ENCODE assay signal across 2 cellular contexts in the genomic region with DNA sequence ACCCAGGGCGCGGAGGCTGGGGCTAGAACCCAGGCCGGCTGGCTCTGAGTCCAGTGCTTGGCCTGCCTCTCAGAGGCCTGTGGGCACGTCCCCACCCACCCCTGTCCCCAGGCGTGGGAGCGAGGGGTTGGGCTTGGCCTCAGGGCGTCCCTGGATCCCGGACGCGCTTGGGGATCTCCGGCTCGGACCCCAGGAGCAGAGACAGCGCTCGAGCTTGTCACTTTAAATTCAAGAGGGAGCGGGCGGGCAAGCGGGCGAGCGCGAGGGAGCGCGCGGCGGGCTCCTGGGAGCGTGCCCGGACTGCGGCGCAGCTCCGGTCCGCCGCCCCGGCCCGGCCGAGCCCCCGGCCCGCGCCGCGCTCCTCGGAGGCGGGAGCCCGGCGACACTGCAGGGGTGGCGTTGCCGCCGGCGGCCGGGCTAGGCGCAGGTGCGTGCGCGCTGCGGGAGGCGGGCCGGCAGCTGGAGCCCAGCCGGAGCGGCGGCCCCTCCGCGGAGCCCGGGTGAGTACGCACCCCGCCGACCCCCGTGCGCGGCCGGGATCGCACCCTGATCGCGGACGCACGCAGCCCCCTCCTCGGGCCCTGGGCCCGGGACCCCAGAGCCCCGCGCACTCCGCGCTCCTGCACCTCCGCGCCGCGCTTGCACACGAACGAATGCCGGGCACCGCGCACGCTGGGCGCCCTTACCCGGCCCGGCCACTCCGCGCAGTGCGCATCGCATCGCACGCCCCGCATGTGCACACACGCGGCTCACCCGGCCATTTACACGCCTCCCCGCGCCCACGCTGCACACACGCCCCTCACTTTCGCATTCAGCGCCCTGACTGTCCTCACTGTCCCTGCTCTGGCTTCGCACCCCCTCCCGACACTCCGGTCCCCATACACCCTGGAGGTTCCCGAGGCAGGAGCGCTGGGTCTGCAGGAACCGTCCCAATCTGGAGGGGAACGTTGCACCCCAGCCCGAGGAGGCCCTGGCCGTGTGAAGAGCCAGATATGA.
TF ChIP-seq lines count a peak whose summit lies in the region.

A gene with protein sequence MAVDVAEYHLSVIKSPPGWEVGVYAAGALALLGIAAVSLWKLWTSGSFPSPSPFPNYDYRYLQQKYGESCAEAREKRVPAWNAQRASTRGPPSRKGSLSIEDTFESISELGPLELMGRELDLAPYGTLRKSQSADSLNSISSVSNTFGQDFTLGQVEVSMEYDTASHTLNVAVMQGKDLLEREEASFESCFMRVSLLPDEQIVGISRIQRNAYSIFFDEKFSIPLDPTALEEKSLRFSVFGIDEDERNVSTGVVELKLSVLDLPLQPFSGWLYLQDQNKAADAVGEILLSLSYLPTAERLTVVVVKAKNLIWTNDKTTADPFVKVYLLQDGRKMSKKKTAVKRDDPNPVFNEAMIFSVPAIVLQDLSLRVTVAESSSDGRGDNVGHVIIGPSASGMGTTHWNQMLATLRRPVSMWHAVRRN (plus strand): TSS at position 174 of the 996 bp plus-strand sequence. CDS start 7,011 bp downstream, outside the sequence.

TF ChIP-seq in IMR-90, 13 proteins besides CTCF, POLR2A, EP300 and RAD21:
- TF ChIP-seq RCOR1 (IDR thresholded peaks at IDR 0.05; ENCODE audit: insufficient replicate concordance, low read length): no peak
- TF ChIP-seq FOS (IDR thresholded peaks at IDR 0.05; ENCODE audit: low read depth, low read length): no peak
- TF ChIP-seq MAZ (IDR thresholded peaks at IDR 0.05; ENCODE audit: borderline replicate concordance, low read depth, low read length): no peak
- TF ChIP-seq SMC3 (IDR thresholded peaks at IDR 0.05; ENCODE audit: low read depth, low read length): no peak
- no peak for TF ChIP-seq MAFK (IDR thresholded peaks at IDR 0.05; ENCODE audit: low read depth, low read length)
- peak; percentile 56; the same call in 1 of the 2 replicates for TF ChIP-seq MXI1 (IDR thresholded peaks at IDR 0.05; ENCODE audit: borderline replicate concordance, low read depth, low read length)
TF ChIP-seq in IMR-90: peak in this region for 1.

TF ChIP-seq in HepG2, 621 proteins besides CTCF, POLR2A, EP300 and RAD21:
- TF ChIP-seq EZH2 (conservative IDR thresholded peaks at IDR 0.05; ENCODE audit: low read depth, low read length) (0 out of 2 replicates have a peak, but pooled peaks have one; percentile 23), HNRNPLL (IDR thresholded peaks at IDR 0.05; ENCODE audit: low read depth, low read length, poor library complexity, severe bottlenecking) (peak; percentile 40), MEIS1 (CRISPR knock-in tag; IDR thresholded peaks at IDR 0.05; ENCODE audit: borderline replicate concordance) (no peak), GABPA (IDR thresholded peaks at IDR 0.05; ENCODE audit: low read depth, low read length) (0 out of 2 replicates have a peak, but pooled peaks have one; percentile 17), GABPA (CRISPR knock-in tag; IDR thresholded peaks at IDR 0.05; ENCODE audit: low read depth) (no peak), SMAD9 (CRISPR knock-in tag; IDR thresholded peaks at IDR 0.05) (0 out of 2 replicates have a peak, but pooled peaks have one; percentile 44), ZNF263 (CRISPR knock-in tag; IDR thresholded peaks at IDR 0.05) (no peak)
- TF ChIP-seq, protein P1, sequence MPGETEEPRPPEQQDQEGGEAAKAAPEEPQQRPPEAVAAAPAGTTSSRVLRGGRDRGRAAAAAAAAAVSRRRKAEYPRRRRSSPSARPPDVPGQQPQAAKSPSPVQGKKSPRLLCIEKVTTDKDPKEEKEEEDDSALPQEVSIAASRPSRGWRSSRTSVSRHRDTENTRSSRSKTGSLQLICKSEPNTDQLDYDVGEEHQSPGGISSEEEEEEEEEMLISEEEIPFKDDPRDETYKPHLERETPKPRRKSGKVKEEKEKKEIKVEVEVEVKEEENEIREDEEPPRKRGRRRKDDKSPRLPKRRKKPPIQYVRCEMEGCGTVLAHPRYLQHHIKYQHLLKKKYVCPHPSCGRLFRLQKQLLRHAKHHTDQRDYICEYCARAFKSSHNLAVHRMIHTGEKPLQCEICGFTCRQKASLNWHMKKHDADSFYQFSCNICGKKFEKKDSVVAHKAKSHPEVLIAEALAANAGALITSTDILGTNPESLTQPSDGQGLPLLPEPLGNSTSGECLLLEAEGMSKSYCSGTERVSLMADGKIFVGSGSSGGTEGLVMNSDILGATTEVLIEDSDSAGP (CRISPR knock-in tag; IDR thresholded peaks at IDR 0.05; ENCODE audit: borderline replicate concordance): peak; percentile 28; the same call in 1 of the 2 replicates
- TF ChIP-seq, protein P2, sequence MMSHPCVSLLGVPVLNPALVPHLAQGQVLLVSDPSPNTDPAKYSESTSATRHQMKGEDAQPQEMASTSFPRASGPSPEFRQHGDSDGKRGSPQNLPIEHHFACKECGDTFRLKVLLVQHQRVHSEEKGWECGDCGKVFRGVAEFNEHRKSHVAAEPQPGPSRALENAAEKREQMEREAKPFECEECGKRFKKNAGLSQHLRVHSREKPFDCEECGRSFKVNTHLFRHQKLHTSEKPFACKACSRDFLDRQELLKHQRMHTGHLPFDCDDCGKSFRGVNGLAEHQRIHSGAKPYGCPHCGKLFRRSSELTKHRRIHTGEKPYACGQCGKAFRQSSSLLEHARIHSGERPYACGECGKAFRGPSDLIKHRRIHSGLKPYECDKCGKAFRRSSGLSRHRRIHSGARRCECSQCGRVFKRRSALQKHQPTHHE (CRISPR knock-in tag; IDR thresholded peaks at IDR 0.05; ENCODE audit: borderline replicate concordance): no peak
- TF ChIP-seq, protein P3, sequence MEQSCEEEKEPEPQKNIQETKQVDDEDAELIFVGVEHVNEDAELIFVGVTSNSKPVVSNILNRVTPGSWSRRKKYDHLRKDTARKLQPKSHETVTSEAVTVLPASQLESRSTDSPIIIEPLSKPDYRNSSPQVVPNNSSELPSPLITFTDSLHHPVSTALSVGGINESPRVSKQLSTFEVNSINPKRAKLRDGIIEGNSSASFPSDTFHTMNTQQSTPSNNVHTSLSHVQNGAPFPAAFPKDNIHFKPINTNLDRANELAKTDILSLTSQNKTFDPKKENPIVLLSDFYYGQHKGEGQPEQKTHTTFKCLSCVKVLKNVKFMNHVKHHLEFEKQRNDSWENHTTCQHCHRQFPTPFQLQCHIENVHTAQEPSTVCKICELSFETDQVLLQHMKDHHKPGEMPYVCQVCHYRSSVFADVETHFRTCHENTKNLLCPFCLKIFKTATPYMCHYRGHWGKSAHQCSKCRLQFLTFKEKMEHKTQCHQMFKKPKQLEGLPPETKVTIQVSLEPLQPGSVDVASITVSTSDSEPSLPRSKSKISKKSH (CRISPR knock-in tag; IDR thresholded peaks at IDR 0.05; ENCODE audit: borderline replicate concordance): 0 out of 2 replicates have a peak, but pooled peaks have one; percentile 25
